23 cellular contexts compared by ENCODE assay signal in genomic region chr3:27290760-27291159, GRCh38.
"Had no signal": no experiment of that assay in that cellular context is flagged by ENCODE, and none has a peak within 500 bp of the region (broad histone marks: within the 10 kb centered on the region; RNA-seq: fewer than 3 reads in every experiment).

No MANE protein-coding gene starts in this region.

- H3K4me3 Mint-ChIP-seq: activated CD8-positive, alpha-beta T cell treated with anti-CD3 and anti-CD28 coated beads, Interleukin-2, amount 10 ng/mL, durations not matched to agents 7 days and 5 days; activated naive CD4-positive, alpha-beta T cell treated with anti-CD3 and anti-CD28 coated beads, Interleukin-2, amount 50 U/mL, for 24 hours; activated T-helper 1 cell treated with anti-CD3 and anti-CD28 coated beads, Interleukin-12 subunit alpha, Interleukin-12 subunit beta, Interleukin-2, Interleukin-4 antibody, amounts not matched to agents 30 ng/mL and 10 ng/mL and 1 ng/mL, durations not matched to agents 14 hours and 24 hours and 36 hours; brain; mesothelial cell of epicardium; natural killer cell; T-cell had no signal

- H3K4me1 Mint-ChIP-seq: activated naive CD4-positive, alpha-beta T cell treated with anti-CD3 and anti-CD28 coated beads, Interleukin-2, amount 50 U/mL, for 24 hours; mesothelial cell of epicardium; natural killer cell; T-cell had no signal

- H3K79me2 ChIP-seq: parathyroid adenoma had no signal

- H3K27me3 Mint-ChIP-seq: activated naive CD4-positive, alpha-beta T cell treated with anti-CD3 and anti-CD28 coated beads, Interleukin-2, amount 50 U/mL, for 24 hours; brain; T-cell had no signal

- H3K4me3 ChIP-seq: heart right ventricle, upper lobe of left lung had no signal

- H3K27me3 ChIP-seq: heart right ventricle, upper lobe of left lung had no signal

- H3K36me3 Mint-ChIP-seq: activated naive CD4-positive, alpha-beta T cell treated with anti-CD3 and anti-CD28 coated beads, Interleukin-2, amount 50 U/mL, for 24 hours; brain; mesothelial cell of epicardium; natural killer cell; T-cell had no signal

- H3K27ac Mint-ChIP-seq: activated CD8-positive, alpha-beta T cell treated with anti-CD3 and anti-CD28 coated beads, Interleukin-2, amount 10 ng/mL, durations not matched to agents 7 days and 5 days; activated naive CD4-positive, alpha-beta T cell treated with anti-CD3 and anti-CD28 coated beads, Interleukin-2, amount 50 U/mL, for 24 hours; activated T-helper 1 cell treated with anti-CD3 and anti-CD28 coated beads, Interleukin-12 subunit alpha, Interleukin-12 subunit beta, Interleukin-2, Interleukin-4 antibody, amounts not matched to agents 30 ng/mL and 10 ng/mL and 1 ng/mL, durations not matched to agents 14 hours and 24 hours and 36 hours; mesothelial cell of epicardium; natural killer cell; T-cell had no signal

- H3K9ac ChIP-seq: parathyroid adenoma had no signal

- H3K4me1 ChIP-seq: parathyroid adenoma had no signal

- H3K9me3 Mint-ChIP-seq: activated naive CD4-positive, alpha-beta T cell treated with anti-CD3 and anti-CD28 coated beads, Interleukin-2, amount 50 U/mL, for 24 hours; activated T-helper 1 cell treated with anti-CD3 and anti-CD28 coated beads, Interleukin-12 subunit alpha, Interleukin-12 subunit beta, Interleukin-2, Interleukin-4 antibody, amounts not matched to agents 30 ng/mL and 10 ng/mL and 1 ng/mL, durations not matched to agents 14 hours and 24 hours and 36 hours; brain; mesothelial cell of epicardium; natural killer cell; T-cell had no signal

- H3K36me3 ChIP-seq: heart right ventricle, upper lobe of left lung, WERI-Rb-1 had no signal

- H3K27ac ChIP-seq: heart right ventricle, parathyroid adenoma, upper lobe of left lung, WERI-Rb-1 had no signal

- H3K9me3 ChIP-seq: heart right ventricle, upper lobe of left lung had no signal

- ATAC-seq: activated CD8-positive, alpha-beta T cell treated with anti-CD3 and anti-CD28 coated beads, Interleukin-2, amount 10 ng/mL, durations not matched to agents 7 days and 5 days; heart right ventricle; left lobe of liver; natural killer cell; right cardiac atrium; T-cell had no signal

- H2AFZ ChIP-seq: parathyroid adenoma had no signal

- DNase-seq: activated CD4-positive, alpha-beta T cell treated with anti-CD3 and anti-CD28 coated beads for 1 hour; activated CD4-positive, alpha-beta T cell treated with anti-CD3 and anti-CD28 coated beads, Interleukin-2, amount 50 U/mL, for 1 hour; activated CD8-positive, alpha-beta T cell treated with anti-CD3 and anti-CD28 coated beads, Interleukin-2, amount 10 ng/mL, durations not matched to agents 7 days and 5 days; activated gamma-delta T cell treated with Interleukin-2 at 50 U/mL for 16 hours; aorta; caudate nucleus; dermis blood vessel endothelial cell; effector CD8-positive, alpha-beta T cell; heart right ventricle; kidney; natural killer cell; right cardiac atrium; stimulated activated CD4-positive, alpha-beta T cell treated with anti-CD3 and anti-CD28 coated beads, Interleukin-4, amount 100 ng/mL, for 24 hours; stimulated activated naive CD4-positive, alpha-beta T cell treated with Interleukin-2 at 50 U/mL for 16 hours; T-cell; upper lobe of left lung; WERI-Rb-1 had no signal
